1 cellular context compared by ENCODE assay signal in genomic region chr4:87192155-87192919, GRCh38.
TF ChIP-seq lines count a peak whose summit lies in the region.

No MANE protein-coding gene starts in this region.

TF ChIP-seq in HEK293, 187 proteins besides CTCF, POLR2A, EP300 and RAD21 (continued from another document):
- no peak for TF ChIP-seq ZFP69B (tag by site-specific recombination; IDR thresholded peaks at IDR 0.05)
